15 cellular contexts compared by ENCODE assay signal in genomic region chr13:27354379-27354778, GRCh38.
DNase-seq lines count a peak whose midpoint lies in the region; ATAC-seq and TF ChIP-seq lines count a peak whose summit lies in the region.
"Had no signal": no experiment of that assay in that cellular context is flagged by ENCODE, and none has a peak within 500 bp of the region (broad histone marks: within the 10 kb centered on the region; RNA-seq: fewer than 3 reads in every experiment).

No MANE protein-coding gene starts in this region.

- TF ChIP-seq EP300 in esophagus muscularis mucosa (IDR thresholded peaks at IDR 0.05), result no peak

- peak; percentile 28 for TF ChIP-seq CTCF in BJ (IDR thresholded peaks at IDR 0.05; ENCODE audit: insufficient read depth, low read depth, low read length)
- TF ChIP-seq CTCF in esophagus muscularis mucosa (IDR thresholded peaks at IDR 0.05), result peak in 2 of 3 experiments; percentile 43 to 50
- peak; percentile 48 for TF ChIP-seq CTCF in osteoblast (IDR thresholded peaks at IDR 0.05; ENCODE audit: extremely low read depth, low read depth, low read length)
- TF ChIP-seq CTCF in mesothelial cell of epicardium (IDR thresholded peaks at IDR 0.05; ENCODE audit: unreplicated experiment), result no peak

- H3K4me3 ChIP-seq in BJ (ENCODE audit: low read depth, low read length) (no peak overlapping the region), esophagus muscularis mucosa (no peak overlapping the region), osteoblast (ENCODE audit: insufficient read depth, low read length) (no peak overlapping the region)
- H3K4me3 ChIP-seq: mucosa of descending colon, SK-N-MC had no signal

- H3K27ac Mint-ChIP-seq in mesothelial cell of epicardium, result no peak overlapping the region
- H3K27ac Mint-ChIP-seq: activated CD8-positive, alpha-beta T cell treated with anti-CD3 and anti-CD28 coated beads, Interleukin-2, amount 10 ng/mL, durations not matched to agents 7 days and 5 days; activated T-helper 2 cell treated with anti-CD3 and anti-CD28 coated beads, Interferon-gamma antibody, Interleukin-2, Interleukin-4, amounts not matched to agents 10 μg/mL and 5 μg/mL and 100 μg/mL, durations not matched to agents 14 hours and 24 hours and 36 hours had no signal

- WGBS in esophagus muscularis mucosa, result 21% methylated on average over 3 of the region's 3 CpGs

- H3K4me3 Mint-ChIP-seq in mesothelial cell of epicardium, result no peak overlapping the region
- H3K4me3 Mint-ChIP-seq: activated CD8-positive, alpha-beta T cell treated with anti-CD3 and anti-CD28 coated beads, Interleukin-2, amount 10 ng/mL, durations not matched to agents 7 days and 5 days had no signal

- no peaks in the 10 kb centered on the region for H4K20me1 ChIP-seq in osteoblast (ENCODE audit: insufficient read depth, low read length)

- H3K79me2 ChIP-seq in osteoblast (ENCODE audit: insufficient read depth, low read length), result no peaks in the 10 kb centered on the region
- H3K79me2 ChIP-seq: parathyroid adenoma had no signal

- H3K9me3 Mint-ChIP-seq in mesothelial cell of epicardium, result peaks cover 3% of the 10 kb centered on the region
- H3K9me3 Mint-ChIP-seq: activated T-helper 2 cell treated with anti-CD3 and anti-CD28 coated beads, Interferon-gamma antibody, Interleukin-2, Interleukin-4, amounts not matched to agents 10 μg/mL and 5 μg/mL and 100 μg/mL, durations not matched to agents 14 hours and 24 hours and 36 hours had no signal

- no peaks in the 10 kb centered on the region for H3K36me3 Mint-ChIP-seq in mesothelial cell of epicardium

- H2AFZ ChIP-seq in osteoblast (ENCODE audit: low read length), result no peak overlapping the region
- H2AFZ ChIP-seq: parathyroid adenoma had no signal

- POLR2A ChIA-PET in BJ (lab: Charles Lee), result no interaction called here

- TF ChIP-seq POLR2A in esophagus muscularis mucosa (IDR thresholded peaks at IDR 0.05; ENCODE audit: low read depth), result no peak

- peaks cover 4% of the 10 kb centered on the region for H3K4me1 Mint-ChIP-seq in mesothelial cell of epicardium

- H3K4me1 ChIP-seq in esophagus muscularis mucosa (peaks cover 8 to 45% (median 34%) of the 10 kb centered on the region in 4 donors), osteoblast (ENCODE audit: insufficient read depth, low read length) (peaks cover 12% of the 10 kb centered on the region)
- H3K4me1 ChIP-seq: parathyroid adenoma had no signal

- no peak overlapping the region for H3K4me2 ChIP-seq in osteoblast (ENCODE audit: insufficient read depth, low read length)

- H3K36me3 ChIP-seq in BJ (ENCODE audit: control insufficient read depth, insufficient read depth, low read length) (no peaks in the 10 kb centered on the region), esophagus muscularis mucosa (no peaks in the 10 kb centered on the region), osteoblast (ENCODE audit: insufficient read depth, low read length) (no peaks in the 10 kb centered on the region)

- H3K27ac ChIP-seq in esophagus muscularis mucosa (replicated peaks in 1 of 4), result peak overlapping the region; percentile 65 to 75 (median 72)
- H3K27ac ChIP-seq in osteoblast (ENCODE audit: low read depth, low read length), result no peak overlapping the region
- H3K27ac ChIP-seq: parathyroid adenoma, SK-N-MC had no signal

- intact Hi-C loops in esophagus muscularis mucosa (cut with DNase I), result loop anchor here (5.0 to 10.0 kb wide), 2 partner anchors 82 to 180 kb away; partner anchors contain the start of genes RASL11A and USP12

- ATAC-seq in HG03565 (IDR thresholded peaks at IDR 0.05; ENCODE audit: unreplicated experiment) (no peak), GM21447 (IDR thresholded peaks at IDR 0.05; ENCODE audit: unreplicated experiment) (no peak), HG03159 (IDR thresholded peaks at IDR 0.05; ENCODE audit: unreplicated experiment) (no peak)
- ATAC-seq: activated CD8-positive, alpha-beta T cell treated with anti-CD3 and anti-CD28 coated beads, Interleukin-2, amount 10 ng/mL, durations not matched to agents 7 days and 5 days; mucosa of descending colon had no signal

- CTCF ChIA-PET in BJ (lab: Yijun Ruan, JAX), result interaction anchor here (1.7 to 4.2 kb wide), 2 partner anchors 370 to 408 kb away, joined by 9 to 39 read pairs; no protein-coding TSS in a partner anchor

- H3K27me3 ChIP-seq in BJ (ENCODE audit: control insufficient read depth, insufficient read depth, low read length) (0 out of 2 replicates have a peak, but pooled peaks cover 2% of the 10 kb centered on the region), esophagus muscularis mucosa (no peaks in the 10 kb centered on the region), osteoblast (ENCODE audit: insufficient read depth, low read length) (no peaks in the 10 kb centered on the region)

- H3K9me3 ChIP-seq in esophagus muscularis mucosa (no peaks in the 10 kb centered on the region), osteoblast (ENCODE audit: low read depth, low read length) (no peaks in the 10 kb centered on the region)
- H3K9me3 ChIP-seq: mucosa of descending colon had no signal

- DNase-seq in BJ (ENCODE audit: low read depth) (no peak), M059J (ENCODE audit: low read depth) (peak; percentile 5), esophagus muscularis mucosa (ENCODE audit: extremely low spot score) (no peak), osteoblast (ENCODE audit: insufficient read length, low spot score, missing footprints) (peak; percentile 86), mesothelial cell of epicardium (ENCODE audit: low spot score in 2 of 2, unreplicated experiment in 2 of 2) (no peak)
- DNase-seq: activated CD8-positive, alpha-beta T cell treated with anti-CD3 and anti-CD28 coated beads, Interleukin-2, amount 10 ng/mL, durations not matched to agents 7 days and 5 days; aorta; GDM1; mucosa of descending colon had no signal

- H3K27me3 Mint-ChIP-seq in mesothelial cell of epicardium (ENCODE audit: low read depth), result peaks cover 3% of the 10 kb centered on the region

Comparison
In these comparisons a context has a peak if more than half of its experiments do, and no peak if none do; other contexts are left out.
1. DNase-seq: peak in M059J (single experiment) and osteoblast (single experiment); none in BJ (single experiment), esophagus muscularis mucosa (single experiment) and mesothelial cell of epicardium (0 of 2).